20 cellular contexts compared by ENCODE assay signal in genomic region chr14:59424707-59425106, GRCh38. TPM values are rescaled to one million over a fixed set of nuclear protein-coding genes. Genes with fewer than 3 reads are reported as not detected.
DNase-seq lines count a peak whose midpoint lies in the region; ATAC-seq and TF ChIP-seq lines count a peak whose summit lies in the region.
"Had no signal": no experiment of that assay in that cellular context is flagged by ENCODE, and none has a peak within 500 bp of the region (broad histone marks: within the 10 kb centered on the region; RNA-seq: fewer than 3 reads in every experiment).

No MANE protein-coding gene starts in this region.

- TF ChIP-seq CTCF in gastroesophageal sphincter (IDR thresholded peaks at IDR 0.05) (no peak), uterus (IDR thresholded peaks at IDR 0.05) (no peak)

- no peak overlapping the region for H3K18ac ChIP-seq in trophoblast cell (ENCODE audit: low read length)

- H3K4me3 ChIP-seq in gastroesophageal sphincter: no peak overlapping the region
- H3K4me3 ChIP-seq in trophoblast cell (ENCODE audit: low read depth, low read length): no peak overlapping the region
- no peak overlapping the region for H3K4me3 ChIP-seq in uterus
- H3K4me3 ChIP-seq: HAP-1, lung, suprapubic skin had no signal

- no peaks in the 10 kb centered on the region for H3K36me3 ChIP-seq in gastroesophageal sphincter
- H3K36me3 ChIP-seq in trophoblast cell (ENCODE audit: control insufficient read depth in 1 of 2, insufficient read depth in 2 of 2, low read length in 2 of 2): no peaks in the 10 kb centered on the region
- no peaks in the 10 kb centered on the region for H3K36me3 ChIP-seq in uterus
- H3K36me3 ChIP-seq: brain microvascular endothelial cell, HAP-1, suprapubic skin had no signal

- TF ChIP-seq POLR2A in gastroesophageal sphincter (IDR thresholded peaks at IDR 0.05) (no peak), uterus (IDR thresholded peaks at IDR 0.05) (no peak)

- H3K4me2 ChIP-seq in trophoblast cell (ENCODE audit: low read length): no peak overlapping the region

- peak; percentile 22 for DNase-seq in DMS79 treated with DMSO at 0.1 percent for 48 hours (lab: John Stamatoyannopoulos, UW)
- DNase-seq in DMS79 (lab: John Stamatoyannopoulos, UW): no peak
- no peak for DNase-seq in trophoblast cell
- DNase-seq in uterus: peak; percentile 39 to 73
- no peak for DNase-seq in hepatic stellate cell (ENCODE audit: low spot score)
- DNase-seq in activated T-cell treated with anti-CD3 and anti-CD28 coated beads, Interleukin-2, amount 50 U/mL, for 1 hour: no peak
- DNase-seq in NCI-H82 treated with DMSO at 0.1 percent for 48 hours (lab: John Stamatoyannopoulos, UW; ENCODE audit: unreplicated experiment): no peak
- DNase-seq: brain microvascular endothelial cell; DMS53; naive thymus-derived CD8-positive, alpha-beta T cell; NCI-H187; NCI-H774; stimulated activated CD4-positive, alpha-beta T cell treated with anti-CD3 and anti-CD28 coated beads, Interleukin-1b, Interleukin-23, amount 100 ng/mL, for 48 hours had no signal

- H3K9me3 ChIP-seq in gastroesophageal sphincter: no peaks in the 10 kb centered on the region
- H3K9me3 ChIP-seq in trophoblast cell (ENCODE audit: insufficient read depth, low read depth, low read length): no peaks in the 10 kb centered on the region
- H3K9me3 ChIP-seq in uterus: no peaks in the 10 kb centered on the region
- H3K9me3 ChIP-seq: HAP-1, suprapubic skin had no signal

- WGBS in gastroesophageal sphincter (ENCODE audit: low coverage in 1 of 2), 2 donors: 47 to 81% methylated on average over 3 of the region's 3 CpGs
- no CpG with 5 or more reads among the region's 3 CpGs for whole genome bisulfite sequencing in trophoblast cell (ENCODE audit: extremely low coverage, insufficient coverage, insufficient read length)

- no peak overlapping the region for H2BK12ac ChIP-seq in trophoblast cell (ENCODE audit: low read length)

- intact Hi-C loops in uterus (cut with DNase I; ENCODE audit: low total_unique reads): no loop called here

- H3K4ac ChIP-seq in trophoblast cell (ENCODE audit: low read depth, low read length): no peak overlapping the region

- no peak overlapping the region for H2BK5ac ChIP-seq in trophoblast cell (ENCODE audit: low read depth, low read length, poor library complexity)

- no peaks in the 10 kb centered on the region for H3K79me1 ChIP-seq in trophoblast cell (ENCODE audit: low read length)

- H3K79me2 ChIP-seq in trophoblast cell (ENCODE audit: control insufficient read depth, insufficient read depth, low read length, poor library complexity): no peaks in the 10 kb centered on the region

- no peak overlapping the region for H4K12ac ChIP-seq in trophoblast cell (ENCODE audit: low read depth, low read length)

- H3K27ac ChIP-seq in gastroesophageal sphincter: peak overlapping the region; percentile 7 to 50 (median 32)
- H3K27ac ChIP-seq in trophoblast cell (ENCODE audit: low read depth, low read length): no peak overlapping the region
- peak overlapping the region; percentile 51 to 83 for H3K27ac ChIP-seq in uterus
- H3K27ac ChIP-seq: 22Rv1, brain microvascular endothelial cell, C4-2B, suprapubic skin had no signal

- no peak for TF ChIP-seq EP300 in gastroesophageal sphincter (IDR thresholded peaks at IDR 0.05)

- no peak overlapping the region for H3K9ac ChIP-seq in trophoblast cell (ENCODE audit: low read length)

- no peak overlapping the region for H4K8ac ChIP-seq in trophoblast cell (ENCODE audit: low read depth, low read length)

- H2AFZ ChIP-seq in trophoblast cell (ENCODE audit: insufficient read depth, low read length, poor library complexity): no peak overlapping the region

- H2BK120ac ChIP-seq in trophoblast cell (ENCODE audit: insufficient read depth, low read length, poor library complexity): no peak overlapping the region

- no peaks in the 10 kb centered on the region for H3K27me3 ChIP-seq in gastroesophageal sphincter
- no peaks in the 10 kb centered on the region for H3K27me3 ChIP-seq in trophoblast cell (ENCODE audit: insufficient read depth, low read length)
- no peaks in the 10 kb centered on the region for H3K27me3 ChIP-seq in uterus
- H3K27me3 ChIP-seq: brain microvascular endothelial cell, suprapubic skin had no signal

- H2AK5ac ChIP-seq in trophoblast cell (ENCODE audit: low read length): peak overlapping the region; percentile 10

- no peak overlapping the region for H3K23ac ChIP-seq in trophoblast cell (ENCODE audit: low read length)

- peak; percentile 29 for ATAC-seq in gastroesophageal sphincter
- ATAC-seq: activated naive CD4-positive, alpha-beta T cell treated with anti-CD3 and anti-CD28 coated beads, Interleukin-2, amount 50 U/mL, for 72 hours; naive thymus-derived CD8-positive, alpha-beta T cell had no signal

- H3K14ac ChIP-seq in trophoblast cell (ENCODE audit: low read length): no peak overlapping the region

- peaks cover 3 to 72% (median 12%) of the 10 kb centered on the region in 3 donors for H3K4me1 ChIP-seq in gastroesophageal sphincter
- H3K4me1 ChIP-seq in trophoblast cell (ENCODE audit: control insufficient read depth in 1 of 2, insufficient read depth in 2 of 2, low read length in 2 of 2): peaks cover 0 to 1% of the 10 kb centered on the region in 2 experiments
- peaks cover 0 to 8% of the 10 kb centered on the region in 2 donors for H3K4me1 ChIP-seq in uterus
- H3K4me1 ChIP-seq: HAP-1 had no signal

- H4K91ac ChIP-seq in trophoblast cell (ENCODE audit: low read depth, low read length): no peak overlapping the region

RNA-seq across cellular contexts. Expression of gene GPR135, which starts 40.5 kb away (rescaled TPM):
- 10 to 100 TPM in 1 of 4 donors, 1 to 10 TPM in 3; 4.4 to 12.6 (median 6.7) TPM for total RNA-seq in gastroesophageal sphincter
- polyA plus RNA-seq in trophoblast cell (2013): 0.23 and 0.25 TPM in 2 replicates
- 10 to 100 TPM in 1 of 4 donors, 1 to 10 TPM in 3; 2.9 to 10.2 (median 4.5) TPM for total RNA-seq in uterus

RNA-seq across cellular contexts. Expression of gene L3HYPDH, which starts 59.5 kb away (rescaled TPM):
- 10 to 100 TPM; 24.5 to 37.7 (median 33.3) TPM for total RNA-seq in gastroesophageal sphincter
- polyA plus RNA-seq in trophoblast cell (2013): 6.1 and 6.3 TPM in 2 replicates
- 10 to 100 TPM; 39.4 to 98.4 (median 71.7) TPM for total RNA-seq in uterus

RNA-seq across cellular contexts. Expression of gene JKAMP, which starts 59.6 kb away (rescaled TPM):
- total RNA-seq in gastroesophageal sphincter (10 to 100 TPM; 28.7 to 63.0 (median 42.4) TPM), uterus (100 to 1,000 TPM in 1 of 4 donors, 10 to 100 TPM in 3; 31.9 to 110 (median 72.5) TPM)
- 47.1 and 47.7 TPM in 2 replicates for polyA plus RNA-seq in trophoblast cell (2013)

Comparison
In these comparisons a context has a peak if more than half of its experiments do, and no peak if none do; other contexts are left out.
1. DNase-seq: peak in DMS79 treated with DMSO at 0.1 percent for 48 hours (single experiment) and uterus (2 of 2); none in DMS79 (single experiment), trophoblast cell (0 of 2), hepatic stellate cell (single experiment), activated T-cell treated with anti-CD3 and anti-CD28 coated beads, Interleukin-2, amount 50 U/mL, for 1 hour (single experiment) and NCI-H82 treated with DMSO at 0.1 percent for 48 hours (single experiment).